In genomic region chr2:66700181-66700686, GRCh38 we compare ENCODE assay signal across 8 cellular contexts.
A peak's percentile ranks its signal among the peaks of the same experiment; 100 is the strongest.
DNase-seq lines count a peak whose midpoint lies in the region; ATAC-seq and TF ChIP-seq lines count a peak whose summit lies in the region.

No MANE protein-coding gene starts in this region.

- DNase-seq in right lobe of liver (no peak), kidney tubule cell (ENCODE audit: low spot score) (no peak), MG63 (no peak), osteocyte (ENCODE audit: extremely low spot score, unreplicated experiment) (no peak), H4 (ENCODE audit: low spot score) (no peak)

- ATAC-seq in right lobe of liver: no peak

- H3K9me3 ChIP-seq in liver (ENCODE audit: control insufficient read depth in 4 of 4, low read length in 3 of 4) (no peaks in the 10 kb centered on the region), right lobe of liver (no peaks in the 10 kb centered on the region), ectodermal cell (ENCODE audit: control insufficient read depth, low read length) (no peaks in the 10 kb centered on the region), muscle layer of colon (ENCODE audit: low read length) (no peaks in the 10 kb centered on the region), MG63 (no peaks in the 10 kb centered on the region)

- H3K9ac ChIP-seq in liver (ENCODE audit: low read depth in 1 of 2, low read length in 2 of 2): no peak overlapping the region
- peak overlapping the region; percentile 10 for H3K9ac ChIP-seq in muscle layer of colon (ENCODE audit: low read length)

- H3K36me3 ChIP-seq in liver (ENCODE audit: control insufficient read depth in 4 of 4, insufficient read depth in 3 of 4, low read depth in 1 of 4, low read length in 3 of 4) (no peaks in the 10 kb centered on the region), right lobe of liver (no peaks in the 10 kb centered on the region), ectodermal cell (ENCODE audit: control insufficient read depth, insufficient read depth, low read length) (no peaks in the 10 kb centered on the region), muscle layer of colon (ENCODE audit: insufficient read depth, low read length) (no peaks in the 10 kb centered on the region), MG63 (no peaks in the 10 kb centered on the region)

- H3K4me3 ChIP-seq in liver (ENCODE audit: low read depth in 1 of 3, low read length in 3 of 3) (no peak overlapping the region), right lobe of liver (no peak overlapping the region), ectodermal cell (ENCODE audit: insufficient read depth, low read depth, low read length) (no peak overlapping the region), muscle layer of colon (ENCODE audit: low read depth in 1 of 2, low read length in 2 of 2) (peak overlapping the region in 1 of 2 donors; percentile 19), MG63 (no peak overlapping the region)

- H3K9me3 Mint-ChIP-seq in osteocyte (ENCODE audit: unreplicated experiment): no peaks in the 10 kb centered on the region

- H3K27ac ChIP-seq in liver (ENCODE audit: low read depth in 1 of 2, low read length in 2 of 2) (no peak overlapping the region), right lobe of liver (no peak overlapping the region), ectodermal cell (ENCODE audit: insufficient read depth, low read depth, low read length, poor library complexity, severe bottlenecking) (peak overlapping the region; percentile 39), muscle layer of colon (ENCODE audit: low read depth, low read length) (peak overlapping the region; percentile 81)

- no peaks in the 10 kb centered on the region for H3K4me1 ChIP-seq in liver (ENCODE audit: control insufficient read depth in 4 of 4, insufficient read depth in 4 of 4, low read length in 3 of 4)
- H3K4me1 ChIP-seq in right lobe of liver: no peaks in the 10 kb centered on the region
- peaks cover 10% of the 10 kb centered on the region for H3K4me1 ChIP-seq in ectodermal cell (ENCODE audit: control insufficient read depth, insufficient read depth, low read length)
- H3K4me1 ChIP-seq in muscle layer of colon (ENCODE audit: insufficient read depth, low read length): peaks cover 67% of the 10 kb centered on the region

- intact Hi-C loops in right lobe of liver (cut with DNase I): no loop called here

- no peak for TF ChIP-seq CTCF in liver (IDR thresholded peaks at IDR 0.05; ENCODE audit: low read depth, low read length, missing input control)
- TF ChIP-seq CTCF in right lobe of liver (IDR thresholded peaks at IDR 0.05): no peak
- TF ChIP-seq CTCF in osteocyte (IDR thresholded peaks at IDR 0.05): no peak

- H3K27me3 ChIP-seq in liver (ENCODE audit: control insufficient read depth in 4 of 4, insufficient read depth in 4 of 4, low read length in 3 of 4) (peaks cover 0 to 5% (median 0%) of the 10 kb centered on the region in 4 donors), right lobe of liver (no peaks in the 10 kb centered on the region), ectodermal cell (ENCODE audit: control insufficient read depth, insufficient read depth, low read length, poor library complexity, severe bottlenecking) (no peaks in the 10 kb centered on the region), muscle layer of colon (ENCODE audit: control insufficient read depth in 1 of 2, insufficient read depth in 2 of 2, low read length in 2 of 2) (no peaks in the 10 kb centered on the region), MG63 (no peaks in the 10 kb centered on the region)

- no peaks in the 10 kb centered on the region for H3K36me3 Mint-ChIP-seq in osteocyte (ENCODE audit: unreplicated experiment)

- TF ChIP-seq RAD21 in liver (IDR thresholded peaks at IDR 0.05): no peak

- H3K27me3 Mint-ChIP-seq in osteocyte (ENCODE audit: unreplicated experiment): peaks cover 40% of the 10 kb centered on the region

- H3K4me3 Mint-ChIP-seq in osteocyte (ENCODE audit: unreplicated experiment): no peak overlapping the region

- WGBS in liver: 50% methylated on average over 4 of the region's 4 CpGs
- 29% methylated on average over 3 of the region's 4 CpGs for WGBS in right lobe of liver (ENCODE audit: insufficient coverage, low coverage, low lambda C conversion rate, missing lambda C conversion rate)
- 32 to 43% methylated on average over 4 of the region's 4 CpGs for WGBS in ectodermal cell, 2 experiments

- TF ChIP-seq POLR2A in right lobe of liver (IDR thresholded peaks at IDR 0.05): no peak

- no peak overlapping the region for H3K27ac Mint-ChIP-seq in osteocyte (ENCODE audit: unreplicated experiment)

- H3K4me1 Mint-ChIP-seq in osteocyte (ENCODE audit: unreplicated experiment): no peaks in the 10 kb centered on the region

TF ChIP-seq in liver, 16 proteins besides CTCF, POLR2A, EP300 and RAD21:
- peak; percentile 32 for TF ChIP-seq NR2F2 (IDR thresholded peaks at IDR 0.05)
- no peak for TF ChIP-seq MAX (IDR thresholded peaks at IDR 0.05)

Comparison
In these comparisons a context has a peak if more than half of its experiments do, and no peak if none do; other contexts are left out.
1. H3K27ac ChIP-seq: peak in ectodermal cell (single experiment) and muscle layer of colon (single experiment); none in liver (0 of 2) and right lobe of liver (0 of 3).